8 cellular contexts compared by ENCODE assay signal in the genomic region with DNA sequence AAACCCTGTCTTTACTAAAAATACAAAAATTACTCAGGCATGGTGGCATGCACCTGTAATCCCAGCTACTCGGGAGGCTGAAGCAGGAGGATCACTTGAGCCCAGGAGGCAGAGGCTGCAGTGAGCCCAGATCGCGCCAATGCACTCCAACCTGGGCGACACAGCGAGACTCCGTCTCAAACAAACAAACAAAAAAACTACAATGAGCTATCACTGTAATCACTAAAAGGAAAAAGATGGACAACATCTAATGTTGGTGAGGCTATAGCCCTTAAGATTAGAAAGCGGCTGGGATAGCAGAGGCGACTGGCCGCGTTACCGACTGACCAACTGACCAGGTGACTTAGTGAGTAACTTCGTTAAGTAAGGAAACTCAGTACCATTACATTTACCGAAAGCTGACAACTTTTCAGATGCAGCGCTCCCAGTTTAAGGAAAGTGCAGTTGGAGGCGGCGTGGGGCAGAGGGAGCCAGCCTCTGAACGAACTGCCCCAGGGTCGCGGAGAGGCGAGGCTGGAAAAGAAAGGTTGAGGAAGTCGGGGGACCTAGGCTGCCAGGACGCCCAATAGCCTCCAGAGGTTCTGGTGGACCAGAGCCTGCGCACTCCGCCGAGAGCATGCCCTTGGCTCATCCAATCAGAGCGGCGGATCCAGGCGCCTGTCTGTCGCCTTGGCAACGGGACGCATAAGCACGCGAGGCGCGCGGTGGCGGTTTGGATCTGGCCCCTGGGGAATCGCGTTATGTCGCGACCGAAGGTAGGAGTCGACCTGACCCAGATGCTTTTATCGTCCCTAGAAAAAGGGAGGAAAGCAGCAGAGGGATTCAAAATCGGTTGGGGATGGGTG. TPM values are rescaled to one million over a fixed set of nuclear protein-coding genes. Genes with fewer than 3 reads are reported as not detected.
A peak's percentile ranks its signal among the peaks of the same experiment; 100 is the strongest.
DNase-seq lines count a peak whose midpoint lies in the region; ATAC-seq and TF ChIP-seq lines count a peak whose summit lies in the region.

No MANE protein-coding gene starts in this region.

- DNase-seq in GM04503 (ENCODE audit: low read depth) (peak; percentile 70), NCI-H1092 (lab: John Stamatoyannopoulos, UW) (peak; percentile 92), SKM-1 (lab: John Stamatoyannopoulos, UW; ENCODE audit: unreplicated experiment) (peak; percentile 65), Right ventricle myocardium superior (peak; percentile 97), osteocyte (ENCODE audit: extremely low spot score, unreplicated experiment) (peak; percentile 97), thoracic aorta (ENCODE audit: low spot score) (peak; percentile 91)
- peak; percentile 84 for DNase-seq in activated naive CD8-positive, alpha-beta T cell treated with anti-CD3 and anti-CD28 coated beads for 36 hours

- peaks cover 13% of the 10 kb centered on the region for H3K27me3 Mint-ChIP-seq in activated naive CD8-positive, alpha-beta T cell treated with anti-CD3 and anti-CD28 coated beads for 36 hours
- H3K27me3 Mint-ChIP-seq in osteocyte (ENCODE audit: unreplicated experiment) = peaks cover 44% of the 10 kb centered on the region

- no peaks in the 10 kb centered on the region for H3K9me3 ChIP-seq in thoracic aorta

- peaks cover 8% of the 10 kb centered on the region for H3K4me1 Mint-ChIP-seq in activated naive CD8-positive, alpha-beta T cell treated with anti-CD3 and anti-CD28 coated beads for 36 hours
- peaks cover 7% of the 10 kb centered on the region for H3K4me1 Mint-ChIP-seq in osteocyte (ENCODE audit: unreplicated experiment)

- H3K27ac ChIP-seq in thoracic aorta = peak overlapping the region; percentile 60 to 79

- peak overlapping the region; percentile 23 for H3K27ac Mint-ChIP-seq in activated naive CD8-positive, alpha-beta T cell treated with anti-CD3 and anti-CD28 coated beads for 36 hours
- peak overlapping the region; percentile 92 for H3K27ac Mint-ChIP-seq in osteocyte (ENCODE audit: unreplicated experiment)

- H3K4me3 ChIP-seq in thoracic aorta = peak overlapping the region; percentile 75

- H3K27me3 ChIP-seq in thoracic aorta (replicated peaks; ENCODE audit: insufficient read depth) = no peaks in the 10 kb centered on the region

- H3K4me1 ChIP-seq in thoracic aorta (ENCODE audit: control insufficient read depth in 1 of 2, low read depth in 2 of 2) = peaks cover 0 to 5% of the 10 kb centered on the region in 2 donors

- intact Hi-C loops in Right ventricle myocardium superior (cut with DNase I) = no loop called here

- no peaks in the 10 kb centered on the region for H3K36me3 ChIP-seq in thoracic aorta

- peak; percentile 15 for TF ChIP-seq CTCF in osteocyte (IDR thresholded peaks at IDR 0.05)
- TF ChIP-seq CTCF in thoracic aorta (IDR thresholded peaks at IDR 0.05) = no peak

- no peaks in the 10 kb centered on the region for H3K9me3 Mint-ChIP-seq in activated naive CD8-positive, alpha-beta T cell treated with anti-CD3 and anti-CD28 coated beads for 36 hours
- H3K9me3 Mint-ChIP-seq in osteocyte (ENCODE audit: unreplicated experiment) = no peaks in the 10 kb centered on the region

- H3K4me3 Mint-ChIP-seq in activated naive CD8-positive, alpha-beta T cell treated with anti-CD3 and anti-CD28 coated beads for 36 hours = peak overlapping the region; percentile 81
- peak overlapping the region; percentile 97 for H3K4me3 Mint-ChIP-seq in osteocyte (ENCODE audit: unreplicated experiment)

- ATAC-seq in HG02571 (IDR thresholded peaks at IDR 0.05; ENCODE audit: unreplicated experiment) (peak; percentile 76), Right ventricle myocardium superior (ENCODE audit: poor library complexity) (peak; percentile 99), thoracic aorta (ENCODE audit: insufficient number of reproducible peaks, low FRiP score, low read depth) (peak; percentile 94)

- no peaks in the 10 kb centered on the region for H3K36me3 Mint-ChIP-seq in activated naive CD8-positive, alpha-beta T cell treated with anti-CD3 and anti-CD28 coated beads for 36 hours
- no peaks in the 10 kb centered on the region for H3K36me3 Mint-ChIP-seq in osteocyte (ENCODE audit: unreplicated experiment)

RNA-seq across cellular contexts. Expression of a gene that starts 8.9 kb away (rescaled TPM):
- not detected for total RNA-seq in activated naive CD8-positive, alpha-beta T cell treated with anti-CD3 and anti-CD28 coated beads for 36 hours
- total RNA-seq in Right ventricle myocardium superior (not detected), osteocyte (0.18 and 0.24 TPM in 2 replicates), thoracic aorta (not detected)

RNA-seq across cellular contexts. Expression of a gene that starts 9.0 kb away (rescaled TPM):
- total RNA-seq in activated naive CD8-positive, alpha-beta T cell treated with anti-CD3 and anti-CD28 coated beads for 36 hours = not detected
- 2.5 TPM for total RNA-seq in Right ventricle myocardium superior
- 2.1 and 3.2 TPM in 2 replicates for total RNA-seq in osteocyte
- 1 to 10 TPM; 3.9 to 5.6 TPM for total RNA-seq in thoracic aorta

RNA-seq across cellular contexts. Expression of a gene that starts 34.0 kb away (rescaled TPM):
- total RNA-seq in activated naive CD8-positive, alpha-beta T cell treated with anti-CD3 and anti-CD28 coated beads for 36 hours = not detected
- total RNA-seq in Right ventricle myocardium superior (0.62 TPM), osteocyte (11.8 and 13.6 TPM in 2 replicates), thoracic aorta (10 to 100 TPM; 13.9 to 44.5 TPM)

Comparison
In these comparisons a context has a peak if more than half of its experiments do, and no peak if none do; other contexts are left out.
1. Peak in every context shown above with its lines: DNase-seq, ATAC-seq, H3K4me3 ChIP-seq and H3K27ac ChIP-seq.